17 cellular contexts compared by ENCODE assay signal in the genomic region with DNA sequence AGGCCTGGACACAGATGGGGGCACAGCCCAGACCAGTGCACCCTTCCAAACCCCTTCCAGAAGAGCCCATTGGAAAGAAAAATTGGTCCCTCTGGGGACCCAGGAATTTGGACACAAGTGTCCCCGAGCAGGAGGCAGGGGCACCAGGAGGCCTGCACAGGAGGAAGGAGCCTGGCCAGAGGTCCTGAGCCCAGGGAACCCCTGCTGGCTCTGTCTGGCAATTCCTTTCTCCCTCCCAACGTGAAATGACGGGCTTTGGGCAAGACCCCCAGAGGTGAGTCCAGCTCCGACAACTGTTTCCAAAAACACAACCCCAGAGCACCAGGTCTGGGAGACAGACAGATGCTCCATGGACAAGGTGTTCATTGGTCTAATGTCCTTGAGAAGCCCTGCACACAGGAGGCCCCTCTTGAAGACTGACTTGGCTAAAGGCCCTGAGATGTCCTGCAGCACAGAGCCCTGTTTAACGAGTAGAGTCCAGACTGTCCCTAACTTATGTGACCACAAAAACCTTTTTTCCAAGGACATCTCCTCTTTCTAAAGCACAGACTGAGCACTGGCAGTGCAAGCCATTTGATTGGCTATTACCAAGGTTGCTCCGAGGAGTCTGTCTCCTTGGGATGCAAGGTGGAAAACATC.
A peak's percentile ranks its signal among the peaks of the same experiment; 100 is the strongest.
DNase-seq lines count a peak whose midpoint lies in the region; FAIRE-seq and TF ChIP-seq lines count a peak whose summit lies in the region.
"Had no signal": no experiment of that assay in that cellular context is flagged by ENCODE, and none has a peak within 500 bp of the region (broad histone marks: within the 10 kb centered on the region; RNA-seq: fewer than 3 reads in every experiment).

No MANE protein-coding gene starts in this region.

- H3K79me2 ChIP-seq in osteoblast (ENCODE audit: insufficient read depth, low read length) (no peaks in the 10 kb centered on the region), PC-9 (ENCODE audit: low read depth) (no peaks in the 10 kb centered on the region)

- no peak overlapping the region for H3K4me3 ChIP-seq in coronary artery
- no peak overlapping the region for H3K4me3 ChIP-seq in osteoblast (ENCODE audit: insufficient read depth, low read length)
- H3K4me3 ChIP-seq in BE2C (ENCODE audit: low read depth, low read length): no peak overlapping the region
- H3K4me3 ChIP-seq in PC-9: no peak overlapping the region
- H3K4me3 ChIP-seq: GM12878, HAP-1 had no signal

- peaks cover 8% of the 10 kb centered on the region for H3K36me3 Mint-ChIP-seq in HFFc6 (ENCODE audit: low read depth)
- H3K36me3 Mint-ChIP-seq: CD4-positive, alpha-beta memory T cell had no signal

- intact Hi-C loops in PC-9 (cut with micrococcal nuclease; ENCODE audit: unreplicated experiment): no loop called here

- TF ChIP-seq CTCF in HFFc6 (IDR thresholded peaks at IDR 0.05): no peak
- no peak for TF ChIP-seq CTCF in coronary artery (IDR thresholded peaks at IDR 0.05)
- no peak for TF ChIP-seq CTCF in osteoblast (IDR thresholded peaks at IDR 0.05; ENCODE audit: extremely low read depth, low read depth, low read length)
- no peak for TF ChIP-seq CTCF in BE2C (IDR thresholded peaks at IDR 0.05; ENCODE audit: low read depth, low read length)
- no peak for TF ChIP-seq CTCF in PC-9 (conservative IDR thresholded peaks at IDR 0.05)

- H3K27me3 ChIP-seq in osteoblast (ENCODE audit: insufficient read depth, low read length) (peaks cover 2% of the 10 kb centered on the region), BE2C (no peaks in the 10 kb centered on the region), PC-9 (ENCODE audit: insufficient read depth, low read depth) (no peaks in the 10 kb centered on the region)

- H2AFZ ChIP-seq in osteoblast (ENCODE audit: low read length) (peak overlapping the region; percentile 65), PC-9 (no peak overlapping the region)

- H3K4me3 Mint-ChIP-seq in HFFc6: no peak overlapping the region
- H3K4me3 Mint-ChIP-seq: CD4-positive, alpha-beta memory T cell had no signal

- CTCF ChIA-PET in PC-9 (lab: Charles Lee): no interaction called here

- peaks cover 9% of the 10 kb centered on the region for H3K4me1 ChIP-seq in osteoblast (ENCODE audit: insufficient read depth, low read length)
- no peaks in the 10 kb centered on the region for H3K4me1 ChIP-seq in BE2C
- no peaks in the 10 kb centered on the region for H3K4me1 ChIP-seq in PC-9 (replicated peaks; ENCODE audit: insufficient read depth)
- H3K4me1 ChIP-seq: HAP-1 had no signal

- no peaks in the 10 kb centered on the region for H3K36me3 ChIP-seq in osteoblast (ENCODE audit: insufficient read depth, low read length)
- no peaks in the 10 kb centered on the region for H3K36me3 ChIP-seq in BE2C
- H3K36me3 ChIP-seq in PC-9 (ENCODE audit: low read depth): no peaks in the 10 kb centered on the region
- H3K36me3 ChIP-seq: HAP-1 had no signal

- POLR2A ChIA-PET in PC-9 (lab: Charles Lee; ENCODE audit: unreplicated experiment): no interaction called here

- no TSS peak for BruUV-seq in PC-9 (replicated peaks; lab: Mats Ljungman, UMichigan)

- no peak overlapping the region for H3K4me2 ChIP-seq in osteoblast (ENCODE audit: insufficient read depth, low read length)
- no peak overlapping the region for H3K4me2 ChIP-seq in PC-9

- no peaks in the 10 kb centered on the region for H3K9me2 ChIP-seq in PC-9 (ENCODE audit: insufficient read depth)

- H3K27ac Mint-ChIP-seq in HFFc6: 0 out of 2 replicates have a peak overlapping the region, but pooled peaks have one; percentile 59
- H3K27ac Mint-ChIP-seq: CD4-positive, alpha-beta memory T cell had no signal

- H4K20me1 ChIP-seq in osteoblast (ENCODE audit: insufficient read depth, low read length) (no peaks in the 10 kb centered on the region), PC-9 (ENCODE audit: insufficient read depth) (no peaks in the 10 kb centered on the region)

- DNase-seq in HFFc6: no peak
- no peak for DNase-seq in coronary artery (ENCODE audit: low spot score)
- DNase-seq in osteoblast (ENCODE audit: insufficient read length, low spot score, missing footprints): peak; percentile 51
- DNase-seq in urothelium cell line (ENCODE audit: low spot score): no peak
- DNase-seq in GM19239 (ENCODE audit: insufficient read length, low spot score): no peak
- DNase-seq in BE2C: no peak
- no peak for DNase-seq in PC-9
- DNase-seq: ACHN; CD4-positive, alpha-beta memory T cell; DMS79; IMR-90; KG1 had no signal

- H3K9me3 Mint-ChIP-seq in HFFc6: peaks cover 31% of the 10 kb centered on the region

- H3K27ac ChIP-seq in coronary artery (peak overlapping the region; percentile 60 to 73), osteoblast (ENCODE audit: low read depth, low read length) (no peak overlapping the region), PC-9 (no peak overlapping the region)
- H3K27ac ChIP-seq: C4-2B had no signal

- no peaks in the 10 kb centered on the region for H3F3A ChIP-seq in PC-9 (ENCODE audit: insufficient read depth, low read depth)

- FAIRE-seq in urothelium cell line (lab: Jason Lieb, UNC) (no peak), GM19239 (lab: Jason Lieb, UNC) (no peak)
- FAIRE-seq: GM12878, GM18507, H1 had no signal

- H3K9me3 ChIP-seq in osteoblast (ENCODE audit: low read depth, low read length) (peaks cover 12% of the 10 kb centered on the region), BE2C (no peaks in the 10 kb centered on the region), PC-9 (ENCODE audit: insufficient read depth, low read depth) (no peaks in the 10 kb centered on the region; the same call in 1 of the 2 replicates)
- H3K9me3 ChIP-seq: HAP-1 had no signal

- H3K27me3 Mint-ChIP-seq in HFFc6 (ENCODE audit: insufficient read depth): peaks cover 6% of the 10 kb centered on the region
- H3K27me3 Mint-ChIP-seq: CD4-positive, alpha-beta memory T cell had no signal

- peaks cover 22% of the 10 kb centered on the region; the same call in 1 of the 2 replicates for H3K4me1 Mint-ChIP-seq in HFFc6 (ENCODE audit: low read depth)
- H3K4me1 Mint-ChIP-seq: CD4-positive, alpha-beta memory T cell had no signal

Comparison
In these comparisons a context has a peak if more than half of its experiments do, and no peak if none do; other contexts are left out.
1. H3K27ac ChIP-seq: peak in coronary artery (2 of 2); none in osteoblast (single experiment) and PC-9 (single experiment).